Comparison of ENCODE assay signal across 3 cellular contexts in the genomic region with DNA sequence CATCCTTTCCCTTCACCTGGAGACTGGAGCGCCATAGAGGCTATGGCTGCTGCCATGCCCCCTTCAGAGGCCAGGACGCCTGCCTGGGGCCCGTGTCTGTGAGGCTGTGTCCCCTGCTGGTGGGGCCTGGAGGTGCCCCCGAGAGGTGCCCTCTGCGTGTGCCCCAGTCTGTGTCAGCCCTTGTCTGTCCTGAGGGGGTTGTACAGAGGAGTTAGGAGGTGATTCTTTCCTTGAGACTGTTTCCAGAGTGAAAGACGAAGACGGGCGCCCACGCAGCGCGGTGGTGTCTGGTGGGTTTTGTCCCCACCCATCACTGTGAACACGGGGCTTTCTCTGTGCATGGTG.
TF ChIP-seq lines count a peak whose summit lies in the region.

No MANE protein-coding gene starts in this region.

TF ChIP-seq in SK-N-SH treated with all-trans-retinoic acid at 6 μM for 48 hours, 23 proteins besides CTCF, POLR2A, EP300 and RAD21 (continues in another document):
- no peak for TF ChIP-seq ZNF70 (CRISPR knock-in tag; IDR thresholded peaks at IDR 0.05)
- TF ChIP-seq GLIS3 (CRISPR knock-in tag; IDR thresholded peaks at IDR 0.05), result no peak
- no peak for TF ChIP-seq ZFP3 (CRISPR knock-in tag; IDR thresholded peaks at IDR 0.05)
- no peak for TF ChIP-seq SNAI2 (CRISPR knock-in tag; IDR thresholded peaks at IDR 0.05)
- TF ChIP-seq, protein P1, sequence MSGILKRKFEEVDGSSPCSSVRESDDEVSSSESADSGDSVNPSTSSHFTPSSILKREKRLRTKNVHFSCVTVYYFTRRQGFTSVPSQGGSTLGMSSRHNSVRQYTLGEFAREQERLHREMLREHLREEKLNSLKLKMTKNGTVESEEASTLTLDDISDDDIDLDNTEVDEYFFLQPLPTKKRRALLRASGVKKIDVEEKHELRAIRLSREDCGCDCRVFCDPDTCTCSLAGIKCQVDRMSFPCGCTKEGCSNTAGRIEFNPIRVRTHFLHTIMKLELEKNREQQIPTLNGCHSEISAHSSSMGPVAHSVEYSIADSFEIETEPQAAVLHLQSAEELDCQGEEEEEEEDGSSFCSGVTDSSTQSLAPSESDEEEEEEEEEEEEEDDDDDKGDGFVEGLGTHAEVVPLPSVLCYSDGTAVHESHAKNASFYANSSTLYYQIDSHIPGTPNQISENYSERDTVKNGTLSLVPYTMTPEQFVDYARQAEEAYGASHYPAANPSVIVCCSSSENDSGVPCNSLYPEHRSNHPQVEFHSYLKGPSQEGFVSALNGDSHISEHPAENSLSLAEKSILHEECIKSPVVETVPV (CRISPR knock-in tag; IDR thresholded peaks at IDR 0.05), result no peak
- no peak for TF ChIP-seq ZNF8 (CRISPR knock-in tag; IDR thresholded peaks at IDR 0.05)
- TF ChIP-seq ISL1 (CRISPR knock-in tag; IDR thresholded peaks at IDR 0.05), result no peak
- no peak for TF ChIP-seq CSDC2 (CRISPR knock-in tag; IDR thresholded peaks at IDR 0.05)
- TF ChIP-seq ZC3H10 (CRISPR knock-in tag; IDR thresholded peaks at IDR 0.05), result no peak
- TF ChIP-seq, protein P2, sequence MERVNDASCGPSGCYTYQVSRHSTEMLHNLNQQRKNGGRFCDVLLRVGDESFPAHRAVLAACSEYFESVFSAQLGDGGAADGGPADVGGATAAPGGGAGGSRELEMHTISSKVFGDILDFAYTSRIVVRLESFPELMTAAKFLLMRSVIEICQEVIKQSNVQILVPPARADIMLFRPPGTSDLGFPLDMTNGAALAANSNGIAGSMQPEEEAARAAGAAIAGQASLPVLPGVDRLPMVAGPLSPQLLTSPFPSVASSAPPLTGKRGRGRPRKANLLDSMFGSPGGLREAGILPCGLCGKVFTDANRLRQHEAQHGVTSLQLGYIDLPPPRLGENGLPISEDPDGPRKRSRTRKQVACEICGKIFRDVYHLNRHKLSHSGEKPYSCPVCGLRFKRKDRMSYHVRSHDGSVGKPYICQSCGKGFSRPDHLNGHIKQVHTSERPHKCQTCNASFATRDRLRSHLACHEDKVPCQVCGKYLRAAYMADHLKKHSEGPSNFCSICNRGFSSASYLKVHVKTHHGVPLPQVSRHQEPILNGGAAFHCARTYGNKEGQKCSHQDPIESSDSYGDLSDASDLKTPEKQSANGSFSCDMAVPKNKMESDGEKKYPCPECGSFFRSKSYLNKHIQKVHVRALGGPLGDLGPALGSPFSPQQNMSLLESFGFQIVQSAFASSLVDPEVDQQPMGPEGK (CRISPR knock-in tag; IDR thresholded peaks at IDR 0.05; ENCODE audit: borderline replicate concordance), result no peak
- TF ChIP-seq OSR1 (CRISPR knock-in tag; IDR thresholded peaks at IDR 0.05), result no peak
- no peak for TF ChIP-seq TCF4 (CRISPR knock-in tag; IDR thresholded peaks at IDR 0.05; ENCODE audit: borderline replicate concordance)
- no peak for TF ChIP-seq TOX (CRISPR knock-in tag; IDR thresholded peaks at IDR 0.05; ENCODE audit: borderline replicate concordance)
- TF ChIP-seq BACH2 (CRISPR knock-in tag; IDR thresholded peaks at IDR 0.05; ENCODE audit: borderline replicate concordance), result no peak
- no peak for TF ChIP-seq ZFP30 (CRISPR knock-in tag; IDR thresholded peaks at IDR 0.05)
- no peak for TF ChIP-seq ARNTL (CRISPR knock-in tag; IDR thresholded peaks at IDR 0.05; ENCODE audit: borderline replicate concordance, low read depth)
- no peak for TF ChIP-seq CREB5 (CRISPR knock-in tag; IDR thresholded peaks at IDR 0.05; ENCODE audit: low read depth)

TF ChIP-seq in SK-N-SH, 30 proteins besides CTCF, POLR2A, EP300 and RAD21:
- TF ChIP-seq, protein P3, sequence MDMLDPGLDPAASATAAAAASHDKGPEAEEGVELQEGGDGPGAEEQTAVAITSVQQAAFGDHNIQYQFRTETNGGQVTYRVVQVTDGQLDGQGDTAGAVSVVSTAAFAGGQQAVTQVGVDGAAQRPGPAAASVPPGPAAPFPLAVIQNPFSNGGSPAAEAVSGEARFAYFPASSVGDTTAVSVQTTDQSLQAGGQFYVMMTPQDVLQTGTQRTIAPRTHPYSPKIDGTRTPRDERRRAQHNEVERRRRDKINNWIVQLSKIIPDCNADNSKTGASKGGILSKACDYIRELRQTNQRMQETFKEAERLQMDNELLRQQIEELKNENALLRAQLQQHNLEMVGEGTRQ (IDR thresholded peaks at IDR 0.05; ENCODE audit: borderline replicate concordance, low read depth, low read length), result no peak
- no peak for TF ChIP-seq SMC3 (IDR thresholded peaks at IDR 0.05; ENCODE audit: low read depth, low read length)
- TF ChIP-seq POLR2AphosphoS5 (IDR thresholded peaks at IDR 0.05; ENCODE audit: low read depth, low read length), result no peak
- no peak for TF ChIP-seq ELF1 (IDR thresholded peaks at IDR 0.05)
- TF ChIP-seq NFIC (IDR thresholded peaks at IDR 0.05; ENCODE audit: borderline replicate concordance), result no peak
- TF ChIP-seq GATA2 (CRISPR knock-in tag; IDR thresholded peaks at IDR 0.05), result no peak
- TF ChIP-seq, protein P4, sequence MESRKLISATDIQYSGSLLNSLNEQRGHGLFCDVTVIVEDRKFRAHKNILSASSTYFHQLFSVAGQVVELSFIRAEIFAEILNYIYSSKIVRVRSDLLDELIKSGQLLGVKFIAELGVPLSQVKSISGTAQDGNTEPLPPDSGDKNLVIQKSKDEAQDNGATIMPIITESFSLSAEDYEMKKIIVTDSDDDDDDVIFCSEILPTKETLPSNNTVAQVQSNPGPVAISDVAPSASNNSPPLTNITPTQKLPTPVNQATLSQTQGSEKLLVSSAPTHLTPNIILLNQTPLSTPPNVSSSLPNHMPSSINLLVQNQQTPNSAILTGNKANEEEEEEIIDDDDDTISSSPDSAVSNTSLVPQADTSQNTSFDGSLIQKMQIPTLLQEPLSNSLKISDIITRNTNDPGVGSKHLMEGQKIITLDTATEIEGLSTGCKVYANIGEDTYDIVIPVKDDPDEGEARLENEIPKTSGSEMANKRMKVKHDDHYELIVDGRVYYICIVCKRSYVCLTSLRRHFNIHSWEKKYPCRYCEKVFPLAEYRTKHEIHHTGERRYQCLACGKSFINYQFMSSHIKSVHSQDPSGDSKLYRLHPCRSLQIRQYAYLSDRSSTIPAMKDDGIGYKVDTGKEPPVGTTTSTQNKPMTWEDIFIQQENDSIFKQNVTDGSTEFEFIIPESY (IDR thresholded peaks at IDR 0.05; ENCODE audit: borderline replicate concordance, low read depth), result no peak
- no peak for TF ChIP-seq TEAD4 (IDR thresholded peaks at IDR 0.05; ENCODE audit: borderline replicate concordance, insufficient read depth)
- no peak for TF ChIP-seq YY1 (IDR thresholded peaks at IDR 0.05; ENCODE audit: low read depth)
- TF ChIP-seq, protein P5, sequence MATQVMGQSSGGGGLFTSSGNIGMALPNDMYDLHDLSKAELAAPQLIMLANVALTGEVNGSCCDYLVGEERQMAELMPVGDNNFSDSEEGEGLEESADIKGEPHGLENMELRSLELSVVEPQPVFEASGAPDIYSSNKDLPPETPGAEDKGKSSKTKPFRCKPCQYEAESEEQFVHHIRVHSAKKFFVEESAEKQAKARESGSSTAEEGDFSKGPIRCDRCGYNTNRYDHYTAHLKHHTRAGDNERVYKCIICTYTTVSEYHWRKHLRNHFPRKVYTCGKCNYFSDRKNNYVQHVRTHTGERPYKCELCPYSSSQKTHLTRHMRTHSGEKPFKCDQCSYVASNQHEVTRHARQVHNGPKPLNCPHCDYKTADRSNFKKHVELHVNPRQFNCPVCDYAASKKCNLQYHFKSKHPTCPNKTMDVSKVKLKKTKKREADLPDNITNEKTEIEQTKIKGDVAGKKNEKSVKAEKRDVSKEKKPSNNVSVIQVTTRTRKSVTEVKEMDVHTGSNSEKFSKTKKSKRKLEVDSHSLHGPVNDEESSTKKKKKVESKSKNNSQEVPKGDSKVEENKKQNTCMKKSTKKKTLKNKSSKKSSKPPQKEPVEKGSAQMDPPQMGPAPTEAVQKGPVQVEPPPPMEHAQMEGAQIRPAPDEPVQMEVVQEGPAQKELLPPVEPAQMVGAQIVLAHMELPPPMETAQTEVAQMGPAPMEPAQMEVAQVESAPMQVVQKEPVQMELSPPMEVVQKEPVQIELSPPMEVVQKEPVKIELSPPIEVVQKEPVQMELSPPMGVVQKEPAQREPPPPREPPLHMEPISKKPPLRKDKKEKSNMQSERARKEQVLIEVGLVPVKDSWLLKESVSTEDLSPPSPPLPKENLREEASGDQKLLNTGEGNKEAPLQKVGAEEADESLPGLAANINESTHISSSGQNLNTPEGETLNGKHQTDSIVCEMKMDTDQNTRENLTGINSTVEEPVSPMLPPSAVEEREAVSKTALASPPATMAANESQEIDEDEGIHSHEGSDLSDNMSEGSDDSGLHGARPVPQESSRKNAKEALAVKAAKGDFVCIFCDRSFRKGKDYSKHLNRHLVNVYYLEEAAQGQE (IDR thresholded peaks at IDR 0.05; ENCODE audit: low read depth, low read length), result no peak
- no peak for TF ChIP-seq NRF1 (IDR thresholded peaks at IDR 0.05; ENCODE audit: low read depth, low read length)
- TF ChIP-seq MXI1 (IDR thresholded peaks at IDR 0.05; ENCODE audit: low read depth, low read length), result no peak

TF ChIP-seq in K562, 482 proteins besides CTCF, POLR2A, EP300 and RAD21:
- no peak for TF ChIP-seq ZFP30 (CRISPR knock-in tag; IDR thresholded peaks at IDR 0.05; ENCODE audit: borderline replicate concordance)
- TF ChIP-seq POLR2G (IDR thresholded peaks at IDR 0.05; ENCODE audit: low read depth, low read length), result 0 out of 2 replicates have a peak, but pooled peaks have one; percentile 21
